In genomic region chr6:26472549-26473245, GRCh38 we compare ENCODE assay signal across 11 cellular contexts. TPM values are rescaled to one million over a fixed set of nuclear protein-coding genes. Genes with fewer than 3 reads are reported as not detected.
DNase-seq lines count a peak whose midpoint lies in the region; ATAC-seq lines count a peak whose summit lies in the region.
"Had no signal": no experiment of that assay in that cellular context is flagged by ENCODE, and none has a peak within 500 bp of the region (broad histone marks: within the 10 kb centered on the region; RNA-seq: fewer than 3 reads in every experiment).

No MANE protein-coding gene starts in this region.

- H3F3A ChIP-seq in GM23248 (ENCODE audit: insufficient read depth) = peaks cover 57% of the 10 kb centered on the region

- H3K4me3 ChIP-seq in GM23248 (peak overlapping the region; percentile 76; the same call in 1 of the 2 replicates), SJSA1 (no peak overlapping the region), skeletal muscle tissue (ENCODE audit: low read length in 3 of 3) (peak overlapping the region in 1 of 3 donors; percentile 94)

- H3K9me3 ChIP-seq in GM23248 (ENCODE audit: low read depth) (no peaks in the 10 kb centered on the region), SJSA1 (replicated peaks) (no peaks in the 10 kb centered on the region), skeletal muscle tissue (ENCODE audit: control insufficient read depth in 3 of 3, low read length in 3 of 3) (peaks cover 0 to 3% (median 0%) of the 10 kb centered on the region in 3 donors)

- in situ Hi-C loops in GM23248 (cut with MboI) = no loop called here

- no peaks in the 10 kb centered on the region for H3K27me3 Mint-ChIP-seq in effector memory CD8-positive, alpha-beta T cell

- DNase-seq in GM23248 = no peak
- no peak for DNase-seq in SJSA1 (ENCODE audit: low read depth in 1 of 2, low spot score in 2 of 2)
- peak in 1 of 3 experiments; percentile 5 for DNase-seq in effector memory CD8-positive, alpha-beta T cell
- DNase-seq in NCI-H2227 treated with DMSO at 0.1 percent for 48 hours (lab: John Stamatoyannopoulos, UW) = no peak
- DNase-seq in NCI-H748 treated with DMSO at 0.1 percent for 48 hours (lab: John Stamatoyannopoulos, UW) = no peak
- DNase-seq: KG1 had no signal

- ATAC-seq in effector memory CD8-positive, alpha-beta T cell (replicated peaks) = no peak
- no peak for ATAC-seq in GM18498 (IDR thresholded peaks at IDR 0.05; ENCODE audit: unreplicated experiment)

- peak overlapping the region; percentile 95 to 97 for H3K4me3 Mint-ChIP-seq in effector memory CD8-positive, alpha-beta T cell

- H3K27ac Mint-ChIP-seq in effector memory CD8-positive, alpha-beta T cell = peak overlapping the region; percentile 100

- peaks cover 0 to 4% of the 10 kb centered on the region in 2 donors for H3K9me3 Mint-ChIP-seq in effector memory CD8-positive, alpha-beta T cell

- H3K27ac ChIP-seq in GM23248 = peak overlapping the region; percentile 95
- H3K27ac ChIP-seq in SJSA1 = peak overlapping the region; percentile 92
- H3K27ac ChIP-seq in skeletal muscle tissue (ENCODE audit: low read depth, low read length) = peak overlapping the region; percentile 85

- peak overlapping the region; percentile 100 for H3K4me2 ChIP-seq in GM23248 (ENCODE audit: unreplicated experiment)

- H3K27me3 ChIP-seq in GM23248 (replicated peaks; ENCODE audit: insufficient read depth) (no peaks in the 10 kb centered on the region), SJSA1 (replicated peaks) (no peaks in the 10 kb centered on the region), skeletal muscle tissue (ENCODE audit: control insufficient read depth in 3 of 3, insufficient read depth in 3 of 3, low read length in 3 of 3) (no peaks in the 10 kb centered on the region)

- peak overlapping the region; percentile 84 for H2AFZ ChIP-seq in GM23248

- peaks cover 3% of the 10 kb centered on the region; the same call in 1 of the 2 replicates for H3K79me2 ChIP-seq in GM23248 (ENCODE audit: insufficient read depth)

- H3K9ac ChIP-seq in GM23248 (peak overlapping the region; percentile 89), skeletal muscle tissue (ENCODE audit: low read depth in 1 of 3, low read length in 3 of 3) (no peak overlapping the region)

- H3K36me3 Mint-ChIP-seq in effector memory CD8-positive, alpha-beta T cell (ENCODE audit: insufficient read depth) = peaks cover 24% of the 10 kb centered on the region

- no peaks in the 10 kb centered on the region for H3K9me2 ChIP-seq in GM23248 (ENCODE audit: insufficient read depth)

- H3K4me1 ChIP-seq in GM23248 (ENCODE audit: insufficient read depth) = peaks cover 26% of the 10 kb centered on the region
- peaks cover 33% of the 10 kb centered on the region for H3K4me1 ChIP-seq in SJSA1 (replicated peaks)
- H3K4me1 ChIP-seq in skeletal muscle tissue (ENCODE audit: control insufficient read depth in 3 of 3, insufficient read depth in 3 of 3, low read length in 3 of 3) = peaks cover 0 to 11% (median 3%) of the 10 kb centered on the region in 3 donors

- H4K20me1 ChIP-seq in GM23248 (ENCODE audit: insufficient read depth) = no peaks in the 10 kb centered on the region

- 0 out of 2 replicates have a peak, but pooled peaks cover 6% of the 10 kb centered on the region for H3K36me3 ChIP-seq in GM23248 (ENCODE audit: low read depth)
- H3K36me3 ChIP-seq in SJSA1 = peaks cover 28% of the 10 kb centered on the region
- peaks cover 14 to 18% (median 15%) of the 10 kb centered on the region in 3 donors for H3K36me3 ChIP-seq in skeletal muscle tissue (ENCODE audit: control insufficient read depth in 3 of 3, insufficient read depth in 3 of 3, low read length in 3 of 3)

- H3K4me1 Mint-ChIP-seq in effector memory CD8-positive, alpha-beta T cell (ENCODE audit: low read depth in 2 of 2) = peaks cover 31 to 38% of the 10 kb centered on the region in 2 donors

- WGBS in GM23248 (ENCODE audit: low coverage in 1 of 2, low lambda C conversion rate in 2 of 2, missing lambda C conversion rate in 2 of 2), 2 experiments = 84 to 91% methylated on average over 4 of the region's 4 CpGs

RNA-seq across cellular contexts. Expression of gene BTN2A1, which starts 14.9 kb away (rescaled TPM):
- 9.1 and 15.0 TPM in 2 replicates for total RNA-seq in GM23248 (2014; rRNA removed; shearing (Covaris generic))
- polyA plus RNA-seq in GM23248 (2016; fragmentation: Nextera tagmentation; extraction: Ambion mirVana) = 18.4 and 19.5 TPM in 2 replicates
- total RNA-seq in SJSA1 (2014; rRNA removed; shearing (Covaris generic)) = 33.1 and 50.8 TPM in 2 replicates
- 8.4 TPM for total RNA-seq in skeletal muscle tissue

RNA-seq across cellular contexts. Expression of gene BTN1A1, which starts 27.4 kb away (rescaled TPM):
- total RNA-seq in GM23248 (2014; rRNA removed; shearing (Covaris generic)) = 0.11 TPM in 1 of 2 replicates, not detected in the other
- polyA plus RNA-seq in GM23248 (2016; fragmentation: Nextera tagmentation; extraction: Ambion mirVana) = not detected in 2 replicates
- total RNA-seq in SJSA1 (2014; rRNA removed; shearing (Covaris generic)) = not detected in 2 replicates
- not detected for total RNA-seq in skeletal muscle tissue
- total RNA-seq: fibroblast of villous mesenchyme, pulmonary artery endothelial cell, RPMI7951 had no signal

RNA-seq across cellular contexts. Expression of gene BTN3A3, which starts 32.4 kb away (rescaled TPM):
- 7.2 and 18.8 TPM in 2 replicates for total RNA-seq in GM23248 (2014; rRNA removed; shearing (Covaris generic))
- 3.9 and 4.2 TPM in 2 replicates for polyA plus RNA-seq in GM23248 (2016; fragmentation: Nextera tagmentation; extraction: Ambion mirVana)
- total RNA-seq in SJSA1 (2014; rRNA removed; shearing (Covaris generic)) = 6.3 and 8.4 TPM in 2 replicates
- 20.9 TPM for total RNA-seq in skeletal muscle tissue
